Comparison of ENCODE assay signal across 9 cellular contexts in the genomic region with DNA sequence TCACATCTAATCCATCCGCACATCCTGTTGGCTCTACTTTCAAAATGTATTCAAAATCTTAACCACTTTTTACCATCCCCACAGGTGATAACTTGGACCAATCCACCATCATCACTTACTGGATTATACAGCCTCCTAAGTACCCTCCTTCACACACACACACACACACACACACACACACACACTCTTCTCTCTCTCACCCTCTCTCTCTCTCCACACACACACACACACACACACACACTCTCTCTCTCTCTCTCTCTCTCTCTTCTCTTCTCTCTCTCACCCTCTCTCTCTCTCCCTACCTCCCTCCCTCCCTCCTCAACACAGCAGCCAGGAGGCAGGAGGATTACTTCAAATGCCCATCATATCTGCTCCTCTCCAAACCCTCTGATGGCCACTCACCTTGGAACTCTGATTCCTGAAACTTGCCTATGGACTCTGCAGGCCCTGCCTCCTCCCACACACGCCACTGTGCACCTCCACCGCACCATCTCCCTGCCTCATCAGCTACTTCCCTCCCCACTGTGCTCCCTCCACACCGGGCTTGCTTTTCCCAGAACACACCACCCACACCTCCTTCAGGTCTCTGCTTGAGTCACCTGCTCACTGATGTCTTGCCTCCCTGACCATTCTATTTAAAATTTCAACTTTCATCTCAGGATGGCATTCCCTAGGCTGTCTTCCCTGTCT. TPM values are rescaled to one million over a fixed set of nuclear protein-coding genes. Genes with fewer than 3 reads are reported as not detected.
A peak's percentile ranks its signal among the peaks of the same experiment; 100 is the strongest.
DNase-seq lines count a peak whose midpoint lies in the region; ATAC-seq and TF ChIP-seq lines count a peak whose summit lies in the region.
"Had no signal": no experiment of that assay in that cellular context is flagged by ENCODE, and none has a peak within 500 bp of the region (broad histone marks: within the 10 kb centered on the region; RNA-seq: fewer than 3 reads in every experiment).

No MANE protein-coding gene starts in this region.

- H3K9ac ChIP-seq in BLaER1: peak overlapping the region; percentile 81
- H3K9ac ChIP-seq in Karpas-422 (ENCODE audit: low read length): peak overlapping the region; percentile 84

- no peaks in the 10 kb centered on the region for H3K9me3 Mint-ChIP-seq in naive thymus-derived CD8-positive, alpha-beta T cell

- no peak overlapping the region for H2AFZ ChIP-seq in Karpas-422 (ENCODE audit: low read length)

- H3K4me2 ChIP-seq in BLaER1: peak overlapping the region; percentile 95
- peak overlapping the region; percentile 95 for H3K4me2 ChIP-seq in Karpas-422 (ENCODE audit: low read depth, low read length, poor library complexity, severe bottlenecking)

- in situ Hi-C loops in GM13976 (cut with MboI; ENCODE audit: low sequenced_read_pairs, unreplicated experiment): loop anchor here (10.0 kb wide), 1 partner anchor 82 kb away; no protein-coding TSS in a partner anchor

- peaks cover 5% of the 10 kb centered on the region for H3K9me3 ChIP-seq in BLaER1
- H3K9me3 ChIP-seq in Karpas-422 (ENCODE audit: low read length): no peaks in the 10 kb centered on the region

- peaks cover 11% of the 10 kb centered on the region; the same call in 1 of the 2 replicates for H3K79me2 ChIP-seq in Karpas-422 (ENCODE audit: low read length)

- TF ChIP-seq CTCF in coronary artery (IDR thresholded peaks at IDR 0.05) (no peak), GM13976 (IDR thresholded peaks at IDR 0.05; ENCODE audit: borderline replicate concordance, control extremely low read depth, extremely low read depth, insufficient read depth, missing control alignments) (no peak)

- peak; percentile 16 to 49 for ATAC-seq in naive thymus-derived CD8-positive, alpha-beta T cell
- ATAC-seq in GM21717 (IDR thresholded peaks at IDR 0.05; ENCODE audit: unreplicated experiment): no peak

- H3K4me3 ChIP-seq in BLaER1: peak overlapping the region; percentile 63
- H3K4me3 ChIP-seq in Karpas-422 (ENCODE audit: low read length): peak overlapping the region; percentile 64
- peak overlapping the region; percentile 58 for H3K4me3 ChIP-seq in coronary artery

- H3K9me2 ChIP-seq in Karpas-422 (replicated peaks; ENCODE audit: insufficient read depth, low read length): no peaks in the 10 kb centered on the region

- H3K36me3 Mint-ChIP-seq in naive thymus-derived CD8-positive, alpha-beta T cell: peaks cover 0 to 7% (median 2%) of the 10 kb centered on the region in 3 donors

- no peaks in the 10 kb centered on the region for H3K27me3 Mint-ChIP-seq in naive thymus-derived CD8-positive, alpha-beta T cell

- H3K4me1 ChIP-seq in BLaER1 (peaks cover 94% of the 10 kb centered on the region), Karpas-422 (ENCODE audit: low read length) (peaks cover 90% of the 10 kb centered on the region)

- peaks cover 32% of the 10 kb centered on the region for H3K36me3 ChIP-seq in BLaER1
- peaks cover 3% of the 10 kb centered on the region for H3K36me3 ChIP-seq in Karpas-422 (ENCODE audit: insufficient read depth, low read length)

- H4K20me1 ChIP-seq in BLaER1: no peaks in the 10 kb centered on the region
- H4K20me1 ChIP-seq in Karpas-422 (ENCODE audit: insufficient read depth, low read depth, low read length): no peaks in the 10 kb centered on the region

- H3K4me3 Mint-ChIP-seq in naive thymus-derived CD8-positive, alpha-beta T cell: no peak overlapping the region

- peak overlapping the region; percentile 94 for H3K27ac ChIP-seq in BLaER1
- peak overlapping the region; percentile 100 for H3K27ac ChIP-seq in Karpas-422 (ENCODE audit: low read length)
- H3K27ac ChIP-seq in coronary artery: peak overlapping the region; percentile 47 to 68

- peaks cover 15 to 34% (median 20%) of the 10 kb centered on the region in 4 donors for H3K4me1 Mint-ChIP-seq in naive thymus-derived CD8-positive, alpha-beta T cell

- H3K27ac Mint-ChIP-seq in naive thymus-derived CD8-positive, alpha-beta T cell: no peak overlapping the region

- POLR2A ChIA-PET in naive thymus-derived CD8-positive, alpha-beta T cell (lab: Charles Lee): interaction anchor here (0.6 to 3.4 kb wide), 5 partner anchors 9 to 69 kb away, joined by 3 to 35 read pairs (median 4); a partner anchor contains a TSS

- H3K27me3 ChIP-seq in BLaER1 (no peaks in the 10 kb centered on the region), Karpas-422 (ENCODE audit: low read length) (no peaks in the 10 kb centered on the region)

- DNase-seq in Karpas-422 (peak; percentile 92), coronary artery (ENCODE audit: low spot score) (no peak), COR-L47 (lab: John Stamatoyannopoulos, UW) (no peak), SW480 (ENCODE audit: low spot score) (no peak), GM13976 (ENCODE audit: low spot score) (no peak)
- DNase-seq in naive thymus-derived CD8-positive, alpha-beta T cell: peak in 2 of 10 donors; percentile 22 to 43
- DNase-seq: DMS79 had no signal

RNA-seq across cellular contexts. Expression of a gene that starts 39.7 kb away (rescaled TPM):
- 20.2 and 25.6 TPM in 2 replicates for total RNA-seq in Karpas-422 (2014; rRNA removed; shearing (Covaris generic); ENCODE audit: low replicate concordance)
- 1 to 10 TPM; 8.1 to 9.8 TPM for total RNA-seq in naive thymus-derived CD8-positive, alpha-beta T cell
- 10 to 100 TPM in 1 of 3 donors, 1 to 10 TPM in 2; 6.3 to 17.6 (median 6.3) TPM for polyA plus RNA-seq in naive thymus-derived CD8-positive, alpha-beta T cell
